In genomic region chr3:100261481-100261903, GRCh38 we compare ENCODE assay signal across 8 cellular contexts. TPM values are rescaled to one million over a fixed set of nuclear protein-coding genes. Genes with fewer than 3 reads are reported as not detected.
DNase-seq lines count a peak whose midpoint lies in the region; ATAC-seq, FAIRE-seq and TF ChIP-seq lines count a peak whose summit lies in the region.

No MANE protein-coding gene starts in this region.

- H3K4me2 ChIP-seq in DND-41 (ENCODE audit: insufficient read depth, low read length) (peak overlapping the region; percentile 92), OCI-LY3 (ENCODE audit: low read length) (peak overlapping the region; percentile 94)

- DNase-seq in DND-41 (no peak), epithelial cell of esophagus (ENCODE audit: low read depth) (no peak), pancreas (no peak)

- H3K27ac ChIP-seq in DND-41 (ENCODE audit: low read length) (peak overlapping the region; percentile 85), OCI-LY3 (ENCODE audit: low read length) (no peak overlapping the region), pancreas (peak overlapping the region; percentile 91 to 96 (median 95))

- intact Hi-C loops in pancreas (cut with DNase I) = no loop called here

- H3K4me1 ChIP-seq in DND-41 (ENCODE audit: insufficient read depth, low read length) (peaks cover 33% of the 10 kb centered on the region), OCI-LY3 (ENCODE audit: low read length) (peaks cover 13% of the 10 kb centered on the region), pancreas (peaks cover 20 to 40% (median 30%) of the 10 kb centered on the region in 3 donors)

- H3K9me3 ChIP-seq in DND-41 (ENCODE audit: insufficient read depth, low read length, severe bottlenecking) = no peaks in the 10 kb centered on the region
- H3K9me3 ChIP-seq in OCI-LY3 (ENCODE audit: insufficient read depth, low read length) = no peaks in the 10 kb centered on the region
- H3K9me3 ChIP-seq in pancreas = no peaks in the 10 kb centered on the region

- peaks cover 5% of the 10 kb centered on the region; the same call in 1 of the 2 replicates for H4K20me1 ChIP-seq in DND-41 (ENCODE audit: insufficient read depth, low read length)
- no peaks in the 10 kb centered on the region for H4K20me1 ChIP-seq in OCI-LY3 (ENCODE audit: insufficient read depth, low read length)

- H2AFZ ChIP-seq in DND-41 (ENCODE audit: low read depth, low read length) = peak overlapping the region; percentile 77
- H2AFZ ChIP-seq in OCI-LY3 (ENCODE audit: low read depth, low read length) = peak overlapping the region; percentile 76

- TF ChIP-seq POLR2A in GM18505 (IDR thresholded peaks at IDR 0.05; ENCODE audit: borderline replicate concordance, extremely low read depth, insufficient read depth, insufficient read length) = no peak

- H3K79me2 ChIP-seq in DND-41 (ENCODE audit: insufficient read depth, low read length) (peaks cover 56% of the 10 kb centered on the region), OCI-LY3 (ENCODE audit: low read length) (peaks cover 29% of the 10 kb centered on the region)

- H3K36me3 ChIP-seq in DND-41 (ENCODE audit: insufficient read depth, low read length) (no peaks in the 10 kb centered on the region), OCI-LY3 (replicated peaks; ENCODE audit: low read depth, low read length) (no peaks in the 10 kb centered on the region), pancreas (no peaks in the 10 kb centered on the region)

- H3K9ac ChIP-seq in DND-41 (ENCODE audit: low read depth, low read length) = peak overlapping the region; percentile 76
- peak overlapping the region; percentile 82 for H3K9ac ChIP-seq in OCI-LY3 (ENCODE audit: low read length)

- ATAC-seq in DND-41 (ENCODE audit: insufficient read depth, low read depth) (no peak), pancreas (peak in 1 of 4 donors; percentile 1), HG03280 (IDR thresholded peaks at IDR 0.05; ENCODE audit: unreplicated experiment) (no peak), GM18505 (IDR thresholded peaks at IDR 0.05; ENCODE audit: unreplicated experiment) (no peak), GM21825 (IDR thresholded peaks at IDR 0.05; ENCODE audit: unreplicated experiment) (no peak), GM21528 (IDR thresholded peaks at IDR 0.05; ENCODE audit: low FRiP score, unreplicated experiment) (no peak)

- FAIRE-seq in pancreas (lab: Jason Lieb, UNC) = no peak

- WGBS in pancreas, 2 donors = 2% methylated on average over 11 of the region's 11 CpGs

- no peak for TF ChIP-seq CTCF in DND-41 (IDR thresholded peaks at IDR 0.05; ENCODE audit: borderline replicate concordance, extremely low read depth, low read length, poor library complexity, severe bottlenecking)
- no peak for TF ChIP-seq CTCF in OCI-LY3 (IDR thresholded peaks at IDR 0.05; ENCODE audit: low read depth, low read length)
- TF ChIP-seq CTCF in epithelial cell of esophagus (IDR thresholded peaks at IDR 0.05; ENCODE audit: insufficient read depth, low read depth, low read length, missing control alignments) = no peak
- TF ChIP-seq CTCF in pancreas (IDR thresholded peaks at IDR 0.05) = no peak

- peak overlapping the region; percentile 49 to 79 for H3K4me3 ChIP-seq in DND-41 (ENCODE audit: low read depth in 1 of 2, low read length in 2 of 2)
- peak overlapping the region; percentile 95 for H3K4me3 ChIP-seq in OCI-LY3 (ENCODE audit: low read length)
- H3K4me3 ChIP-seq in epithelial cell of esophagus (ENCODE audit: low read length) = peak overlapping the region; percentile 93
- peak overlapping the region; percentile 87 to 97 (median 92) for H3K4me3 ChIP-seq in pancreas

- no peaks in the 10 kb centered on the region for H3K27me3 ChIP-seq in DND-41 (ENCODE audit: insufficient read depth, low read length, poor library complexity)
- H3K27me3 ChIP-seq in OCI-LY3 (ENCODE audit: low read depth, low read length) = peaks cover 4% of the 10 kb centered on the region; the same call in 1 of the 2 replicates
- no peaks in the 10 kb centered on the region for H3K27me3 ChIP-seq in pancreas

RNA-seq across cellular contexts. Expression of gene TBC1D23, which starts 0.7 kb away (rescaled TPM):
- 10 to 100 TPM; 19.5 to 31.3 (median 23.4) TPM for total RNA-seq in pancreas
- polyA plus RNA-seq in pancreas = 10 to 100 TPM; 10.9 to 15.1 TPM
